18 cellular contexts compared by ENCODE assay signal in the genomic region with DNA sequence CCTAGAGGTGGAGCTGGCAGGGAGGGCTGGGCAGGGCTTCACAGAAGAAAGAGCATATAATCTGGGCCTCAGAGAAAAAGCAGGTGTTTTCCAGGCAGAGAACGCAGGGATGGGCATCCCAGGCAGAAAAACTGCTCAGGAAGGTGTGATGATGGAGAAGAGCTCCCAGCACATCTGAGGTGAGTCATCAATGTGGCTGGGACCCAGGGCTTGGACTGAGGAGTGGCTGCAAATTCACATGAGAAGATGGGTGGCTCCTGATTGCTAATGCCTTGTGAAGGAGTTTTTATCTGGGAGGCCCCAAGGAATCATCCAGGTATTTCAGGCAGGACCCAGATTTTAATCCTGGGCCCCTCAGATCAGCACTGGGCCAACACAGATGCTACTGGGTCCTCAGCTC. TPM values are rescaled to one million over a fixed set of nuclear protein-coding genes. Genes with fewer than 3 reads are reported as not detected.
A peak's percentile ranks its signal among the peaks of the same experiment; 100 is the strongest.
DNase-seq lines count a peak whose midpoint lies in the region; ATAC-seq and TF ChIP-seq lines count a peak whose summit lies in the region.
"Had no signal": no experiment of that assay in that cellular context is flagged by ENCODE, and none has a peak within 500 bp of the region (broad histone marks: within the 10 kb centered on the region; RNA-seq: fewer than 3 reads in every experiment).

No MANE protein-coding gene starts in this region.

- no peaks in the 10 kb centered on the region for H3K36me3 Mint-ChIP-seq in stimulated activated effector memory CD8-positive, alpha-beta T cell treated with anti-CD3 and anti-CD28 coated beads, Interleukin-12 subunit alpha, Interleukin-12 subunit beta, amount 100 ng/mL, for 72 hours
- H3K36me3 Mint-ChIP-seq: naive thymus-derived CD8-positive, alpha-beta T cell had no signal

- peaks cover 15% of the 10 kb centered on the region for H3K4me1 Mint-ChIP-seq in stimulated activated effector memory CD8-positive, alpha-beta T cell treated with anti-CD3 and anti-CD28 coated beads, Interleukin-12 subunit alpha, Interleukin-12 subunit beta, amount 100 ng/mL, for 72 hours

- DNase-seq in A172 (ENCODE audit: low spot score) (peak; percentile 96), M059J (ENCODE audit: low read depth) (peak; percentile 70), epithelial cell of esophagus (ENCODE audit: low read depth) (peak; percentile 98), mucosa of gallbladder (ENCODE audit: low spot score) (peak; percentile 56), T-helper 1 cell (no peak), SK-N-DZ (ENCODE audit: low spot score) (no peak), NCI-H69 (lab: John Stamatoyannopoulos, UW) (no peak)
- DNase-seq in stimulated activated effector memory CD8-positive, alpha-beta T cell treated with anti-CD3 and anti-CD28 coated beads, Interleukin-12 subunit alpha, Interleukin-12 subunit beta, amount 100 ng/mL, for 72 hours (ENCODE audit: low spot score in 2 of 2), result no peak
- DNase-seq: activated CD4-positive, alpha-beta T cell treated with anti-CD3 and anti-CD28 coated beads for 4 hours; activated T-cell treated with anti-CD3 and anti-CD28 coated beads, Interleukin-2, amount 50 U/mL, for 24 hours; heart left ventricle; naive thymus-derived CD8-positive, alpha-beta T cell; NCI-H1417 treated with DMSO at 0.1 percent for 48 hours; NCI-H345 had no signal

- ATAC-seq in stimulated activated effector memory CD8-positive, alpha-beta T cell treated with anti-CD3 and anti-CD28 coated beads, Interleukin-12 subunit alpha, Interleukin-12 subunit beta, amount 100 ng/mL, for 72 hours, result no peak
- ATAC-seq: K562; naive thymus-derived CD8-positive, alpha-beta T cell had no signal

- no peak overlapping the region for H3K27ac Mint-ChIP-seq in stimulated activated effector memory CD8-positive, alpha-beta T cell treated with anti-CD3 and anti-CD28 coated beads, Interleukin-12 subunit alpha, Interleukin-12 subunit beta, amount 100 ng/mL, for 72 hours
- H3K27ac Mint-ChIP-seq: activated T-cell treated with anti-CD3 and anti-CD28 coated beads, Interleukin-2, amount 50 U/mL, for 24 hours had no signal

- no peak for TF ChIP-seq CTCF in epithelial cell of esophagus (IDR thresholded peaks at IDR 0.05; ENCODE audit: insufficient read depth, low read depth, low read length, missing control alignments)

- H3K4me3 Mint-ChIP-seq in stimulated activated effector memory CD8-positive, alpha-beta T cell treated with anti-CD3 and anti-CD28 coated beads, Interleukin-12 subunit alpha, Interleukin-12 subunit beta, amount 100 ng/mL, for 72 hours, result no peak overlapping the region
- H3K4me3 Mint-ChIP-seq: activated T-cell treated with anti-CD3 and anti-CD28 coated beads, Interleukin-2, amount 50 U/mL, for 24 hours; naive thymus-derived CD8-positive, alpha-beta T cell; T-helper 1 cell treated with Interleukin-12 subunit alpha and Interleukin-12 subunit beta and Interleukin-4 antibody, amounts not matched to agents 30 μg/mL and 1 μg/mL, for 36 hours had no signal

- H3K4me3 ChIP-seq in epithelial cell of esophagus (ENCODE audit: low read length), result no peak overlapping the region
- H3K4me3 ChIP-seq: heart left ventricle, K562 had no signal

- no peaks in the 10 kb centered on the region for H3K9me3 Mint-ChIP-seq in stimulated activated effector memory CD8-positive, alpha-beta T cell treated with anti-CD3 and anti-CD28 coated beads, Interleukin-12 subunit alpha, Interleukin-12 subunit beta, amount 100 ng/mL, for 72 hours
- H3K9me3 Mint-ChIP-seq: activated T-cell treated with anti-CD3 and anti-CD28 coated beads, Interleukin-2, amount 50 U/mL, for 24 hours; naive thymus-derived CD8-positive, alpha-beta T cell; T-helper 1 cell treated with Interleukin-12 subunit alpha and Interleukin-12 subunit beta and Interleukin-4 antibody, amounts not matched to agents 30 μg/mL and 1 μg/mL, for 36 hours had no signal

RNA-seq across cellular contexts. Expression of gene IL1F10, which starts 10.2 kb away (rescaled TPM):
- total RNA-seq in A172 (2014; rRNA removed; shearing (Covaris generic)), result not detected in 2 replicates
- total RNA-seq in M059J (2014; rRNA removed; shearing (Covaris generic)), result not detected in 2 replicates
- total RNA-seq in mucosa of gallbladder, result not detected
- polyA plus RNA-seq in SK-N-DZ (2014; cell fraction: cytosol; rRNA removed), result not detected in 2 replicates
- not detected in 2 replicates for polyA plus RNA-seq in SK-N-DZ (2014; cell fraction: nucleus; rRNA removed)
- total RNA-seq: A673; cerebellum; heart left ventricle; K562; naive thymus-derived CD8-positive, alpha-beta T cell had no signal
- polyA plus RNA-seq: heart left ventricle; K562; naive thymus-derived CD8-positive, alpha-beta T cell had no signal

RNA-seq across cellular contexts. Expression of gene IL36RN, which starts 18.9 kb away (rescaled TPM):
- not detected in 2 replicates for total RNA-seq in A172 (2014; rRNA removed; shearing (Covaris generic))
- 0.02 TPM in 1 of 2 replicates, not detected in the other for total RNA-seq in M059J (2014; rRNA removed; shearing (Covaris generic))
- not detected for total RNA-seq in mucosa of gallbladder
- polyA plus RNA-seq in SK-N-DZ (2014; cell fraction: cytosol; rRNA removed), result not detected in 2 replicates
- not detected in 2 replicates for polyA plus RNA-seq in SK-N-DZ (2014; cell fraction: nucleus; rRNA removed)
- total RNA-seq: A673; cerebellum; heart left ventricle; K562; naive thymus-derived CD8-positive, alpha-beta T cell had no signal
- polyA plus RNA-seq: heart left ventricle; K562; naive thymus-derived CD8-positive, alpha-beta T cell had no signal

RNA-seq across cellular contexts. Expression of gene IL36B, which starts 25.3 kb away (rescaled TPM):
- total RNA-seq in A172 (2014; rRNA removed; shearing (Covaris generic)), result 0.19 TPM in 1 of 2 replicates, not detected in the other
- total RNA-seq in M059J (2014; rRNA removed; shearing (Covaris generic)), result not detected in 2 replicates
- total RNA-seq in mucosa of gallbladder, result not detected
- polyA plus RNA-seq in SK-N-DZ (2014; cell fraction: cytosol; rRNA removed), result not detected in 2 replicates
- not detected in 2 replicates for polyA plus RNA-seq in SK-N-DZ (2014; cell fraction: nucleus; rRNA removed)
- total RNA-seq: A673; cerebellum; heart left ventricle; K562; naive thymus-derived CD8-positive, alpha-beta T cell had no signal
- polyA plus RNA-seq: heart left ventricle; K562; naive thymus-derived CD8-positive, alpha-beta T cell had no signal

RNA-seq across cellular contexts. Expression of gene IL1RN, which starts 49.5 kb away (rescaled TPM):
- 0.41 TPM in 1 of 2 replicates, not detected in the other for total RNA-seq in A172 (2014; rRNA removed; shearing (Covaris generic))
- 0.05 TPM in 1 of 2 replicates, not detected in the other for total RNA-seq in M059J (2014; rRNA removed; shearing (Covaris generic))
- 32.4 TPM for total RNA-seq in mucosa of gallbladder
- polyA plus RNA-seq in SK-N-DZ (2014; cell fraction: cytosol; rRNA removed), result not detected in 2 replicates
- not detected in 2 replicates for polyA plus RNA-seq in SK-N-DZ (2014; cell fraction: nucleus; rRNA removed)
- total RNA-seq: A673, cerebellum, K562 had no signal
- polyA plus RNA-seq: naive thymus-derived CD8-positive, alpha-beta T cell had no signal

Comparison
In these comparisons a context has a peak if more than half of its experiments do, and no peak if none do; other contexts are left out.
1. DNase-seq: peak in A172 (single experiment), M059J (single experiment), epithelial cell of esophagus (single experiment) and mucosa of gallbladder (single experiment); none in T-helper 1 cell (0 of 5), SK-N-DZ (single experiment), NCI-H69 (single experiment) and stimulated activated effector memory CD8-positive, alpha-beta T cell treated with anti-CD3 and anti-CD28 coated beads, Interleukin-12 subunit alpha, Interleukin-12 subunit beta, amount 100 ng/mL, for 72 hours (0 of 2).